In the genomic region with DNA sequence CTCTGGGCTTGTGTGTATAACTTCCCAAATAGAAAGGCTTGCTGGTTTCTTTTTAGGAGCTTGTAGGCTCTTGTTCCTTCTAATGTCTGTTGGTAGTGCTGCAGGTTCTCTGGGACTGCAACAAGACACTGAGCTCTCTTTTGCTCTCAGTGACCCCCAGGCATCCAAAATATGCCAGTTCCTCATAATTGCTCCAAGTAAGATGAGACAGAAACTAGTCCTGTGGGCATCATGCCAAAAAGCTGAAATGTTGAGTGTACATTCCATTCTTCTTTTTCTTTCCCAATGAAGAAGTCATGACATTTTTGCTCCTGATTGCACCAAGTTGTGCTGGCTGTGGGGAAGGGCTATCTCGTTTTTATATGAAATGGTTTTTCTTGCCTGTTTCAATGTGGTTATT, we compare ENCODE assay signal across 12 cellular contexts. TPM values are rescaled to one million over a fixed set of nuclear protein-coding genes. Genes with fewer than 3 reads are reported as not detected.
DNase-seq lines count a peak whose midpoint lies in the region; ATAC-seq, FAIRE-seq and TF ChIP-seq lines count a peak whose summit lies in the region.
"Had no signal": no experiment of that assay in that cellular context is flagged by ENCODE, and none has a peak within 500 bp of the region (broad histone marks: within the 10 kb centered on the region; RNA-seq: fewer than 3 reads in every experiment).

No MANE protein-coding gene starts in this region.

- no peak overlapping the region for H3K18ac ChIP-seq in mesendoderm (ENCODE audit: low read length)

- H3K4me1 ChIP-seq in mesendoderm (ENCODE audit: control insufficient read depth, low read depth, low read length) = no peaks in the 10 kb centered on the region

- H3K4me3 ChIP-seq in retinal pigment epithelial cell (ENCODE audit: low read length) (no peak overlapping the region), mesendoderm (ENCODE audit: low read length) (no peak overlapping the region)

- H3K4ac ChIP-seq in mesendoderm (ENCODE audit: low read depth, low read length) = no peak overlapping the region

- no peak overlapping the region for H2AK5ac ChIP-seq in mesendoderm (ENCODE audit: low read length)

- peak; percentile 83 for FAIRE-seq in RCC 7860 (lab: Jason Lieb, UNC)

- no peaks in the 10 kb centered on the region for H3K79me2 ChIP-seq in mesendoderm (ENCODE audit: control insufficient read depth, insufficient read depth, low read length)

- H3K9ac ChIP-seq in mesendoderm (ENCODE audit: low read length) = no peak overlapping the region

- H2BK5ac ChIP-seq in mesendoderm (ENCODE audit: low read length) = no peak overlapping the region

- DNase-seq in EL = peak; percentile 95
- DNase-seq in RCC 7860 (ENCODE audit: low spot score) = peak; percentile 81
- DNase-seq in fibroblast of gingiva (ENCODE audit: low read depth) = peak; percentile 93
- DNase-seq in retinal pigment epithelial cell (ENCODE audit: low read depth) = peak; percentile 32
- no peak for DNase-seq in mesendoderm
- no peak for DNase-seq in COR-L47 (lab: John Stamatoyannopoulos, UW)
- DNase-seq: effector memory CD8-positive, alpha-beta T cell; H9; NCI-H1436 treated with DMSO at 0.1 percent for 48 hours; occipital lobe had no signal

- ATAC-seq in GM18505 (IDR thresholded peaks at IDR 0.05; ENCODE audit: unreplicated experiment) (no peak), GM18907 (IDR thresholded peaks at IDR 0.05; ENCODE audit: unreplicated experiment) (no peak)
- ATAC-seq: effector memory CD8-positive, alpha-beta T cell had no signal

- no peaks in the 10 kb centered on the region for H3K27me3 ChIP-seq in mesendoderm (ENCODE audit: insufficient read depth, low read length, poor library complexity)

- no peak overlapping the region for H2BK15ac ChIP-seq in mesendoderm (replicated peaks; ENCODE audit: low read depth)

- no peak for TF ChIP-seq CTCF in retinal pigment epithelial cell (conservative IDR thresholded peaks at IDR 0.05; ENCODE audit: low read depth, low read length)

- H2BK120ac ChIP-seq in mesendoderm (ENCODE audit: low read depth, low read length) = no peak overlapping the region

- H3K56ac ChIP-seq in mesendoderm (ENCODE audit: low read length) = no peak overlapping the region

- H3K36me3 ChIP-seq in mesendoderm (ENCODE audit: control insufficient read depth, insufficient read depth, low read length) = no peaks in the 10 kb centered on the region

- no peak for TF ChIP-seq POLR2A in GM18505 (IDR thresholded peaks at IDR 0.05; ENCODE audit: borderline replicate concordance, extremely low read depth, insufficient read depth, insufficient read length)

- no peaks in the 10 kb centered on the region for H3K79me1 ChIP-seq in mesendoderm (ENCODE audit: low read length)

- H4K5ac ChIP-seq in mesendoderm (ENCODE audit: low read length) = no peak overlapping the region

- WGBS in mesendoderm (ENCODE audit: extremely low coverage, insufficient coverage, low lambda C conversion rate) = no CpG with 5 or more reads among the region's 1 CpG

- no peak overlapping the region for H4K8ac ChIP-seq in mesendoderm (ENCODE audit: low read depth, low read length)

- no peak overlapping the region for H3K27ac ChIP-seq in mesendoderm (ENCODE audit: low read depth, low read length)

- no peak overlapping the region for H3K23ac ChIP-seq in mesendoderm (ENCODE audit: low read length)

- no peak overlapping the region for H3K4me2 ChIP-seq in mesendoderm (ENCODE audit: low read length)

RNA-seq across cellular contexts. Expression of a gene that starts 7.1 kb away (rescaled TPM):
- polyA plus RNA-seq in mesendoderm (2013, experiment 1 of 2) = 0.14 TPM
- 0.03 TPM for polyA plus RNA-seq in mesendoderm (2013, experiment 2 of 2)

Comparison
In these comparisons a context has a peak if more than half of its experiments do, and no peak if none do; other contexts are left out.
1. DNase-seq: peak in EL (single experiment), RCC 7860 (single experiment), fibroblast of gingiva (single experiment) and retinal pigment epithelial cell (single experiment); none in mesendoderm (single experiment) and COR-L47 (single experiment).